Comparison of ENCODE assay signal across 1 cellular context in the genomic region with DNA sequence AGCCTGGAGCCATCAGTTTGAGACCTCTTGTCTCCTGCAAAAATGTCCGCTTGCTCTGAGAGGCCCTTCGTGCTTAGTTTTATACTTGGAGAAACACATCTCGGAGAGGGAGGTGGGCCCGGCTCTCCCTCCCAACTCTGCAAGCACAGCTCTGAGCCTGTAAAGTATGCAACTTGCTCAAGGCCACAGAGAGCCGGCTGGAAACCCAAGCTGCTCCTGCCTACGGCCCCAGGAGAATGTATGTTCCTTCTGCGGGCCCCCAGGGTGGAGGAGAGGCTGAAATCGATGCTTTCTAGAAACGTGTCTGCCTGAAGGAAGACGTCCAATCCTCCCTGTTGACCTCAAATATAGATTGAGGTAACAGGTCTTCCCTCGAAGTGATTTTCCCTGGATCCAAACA.
TF ChIP-seq lines count a peak whose summit lies in the region.

No MANE protein-coding gene starts in this region.

TF ChIP-seq in HepG2, 621 proteins besides CTCF, POLR2A, EP300 and RAD21:
- TF ChIP-seq ZNF598 (CRISPR knock-in tag; IDR thresholded peaks at IDR 0.05; ENCODE audit: borderline replicate concordance) (no peak), REPIN1 (CRISPR knock-in tag; IDR thresholded peaks at IDR 0.05; ENCODE audit: borderline replicate concordance, low read depth) (no peak), ZNF784 (CRISPR knock-in tag; IDR thresholded peaks at IDR 0.05; ENCODE audit: borderline replicate concordance) (no peak), ZNF34 (CRISPR knock-in tag; IDR thresholded peaks at IDR 0.05; ENCODE audit: borderline replicate concordance) (no peak)
- TF ChIP-seq, protein P1, sequence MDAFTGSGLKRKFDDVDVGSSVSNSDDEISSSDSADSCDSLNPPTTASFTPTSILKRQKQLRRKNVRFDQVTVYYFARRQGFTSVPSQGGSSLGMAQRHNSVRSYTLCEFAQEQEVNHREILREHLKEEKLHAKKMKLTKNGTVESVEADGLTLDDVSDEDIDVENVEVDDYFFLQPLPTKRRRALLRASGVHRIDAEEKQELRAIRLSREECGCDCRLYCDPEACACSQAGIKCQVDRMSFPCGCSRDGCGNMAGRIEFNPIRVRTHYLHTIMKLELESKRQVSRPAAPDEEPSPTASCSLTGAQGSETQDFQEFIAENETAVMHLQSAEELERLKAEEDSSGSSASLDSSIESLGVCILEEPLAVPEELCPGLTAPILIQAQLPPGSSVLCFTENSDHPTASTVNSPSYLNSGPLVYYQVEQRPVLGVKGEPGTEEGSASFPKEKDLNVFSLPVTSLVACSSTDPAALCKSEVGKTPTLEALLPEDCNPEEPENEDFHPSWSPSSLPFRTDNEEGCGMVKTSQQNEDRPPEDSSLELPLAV (CRISPR knock-in tag; conservative IDR thresholded peaks at IDR 0.05; ENCODE audit: low read depth): no peak
TF ChIP-seq in HepG2: peak in this region for 0.
